Comparison of ENCODE assay signal across 23 cellular contexts in the genomic region with DNA sequence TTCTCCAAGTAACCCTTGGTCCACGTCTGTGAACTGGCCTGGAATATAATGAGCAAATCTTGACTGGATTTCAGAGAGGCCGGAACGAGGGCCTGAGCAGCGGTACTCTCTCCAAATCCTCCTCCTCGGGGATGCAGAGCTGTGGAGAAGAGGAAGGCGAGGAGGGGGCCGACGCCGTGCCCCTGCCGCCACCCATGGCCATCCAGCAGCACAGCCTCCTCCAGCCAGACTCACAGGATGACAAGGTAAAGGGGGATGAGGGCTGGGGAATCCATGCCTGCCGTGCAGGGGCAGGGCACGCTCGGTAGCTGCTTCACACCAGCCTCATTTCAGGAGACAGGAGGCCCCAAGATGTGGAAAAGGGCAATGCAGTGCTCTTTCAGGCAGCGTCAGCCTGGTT.
DNase-seq lines count a peak whose midpoint lies in the region; ATAC-seq and TF ChIP-seq lines count a peak whose summit lies in the region.
"Had no signal": no experiment of that assay in that cellular context is flagged by ENCODE, and none has a peak within 500 bp of the region (broad histone marks: within the 10 kb centered on the region; RNA-seq: fewer than 3 reads in every experiment).

No MANE protein-coding gene starts in this region.

- H3F3A ChIP-seq in GM23248 (ENCODE audit: insufficient read depth) (peaks cover 98% of the 10 kb centered on the region), PC-9 (ENCODE audit: insufficient read depth, low read depth) (peaks cover 18% of the 10 kb centered on the region; the same call in 1 of the 2 replicates)

- H4K20me1 ChIP-seq in GM23248 (ENCODE audit: insufficient read depth) (no peaks in the 10 kb centered on the region; the same call in 1 of the 2 replicates), PC-9 (ENCODE audit: insufficient read depth) (peaks cover 4% of the 10 kb centered on the region; the same call in 1 of the 2 replicates)

- H3K4me1 ChIP-seq in GM23248 (ENCODE audit: insufficient read depth), result peaks cover 35% of the 10 kb centered on the region
- no peaks in the 10 kb centered on the region for H3K4me1 ChIP-seq in PC-9 (replicated peaks; ENCODE audit: insufficient read depth)

- H3K9me2 ChIP-seq in GM23248 (ENCODE audit: insufficient read depth), result no peaks in the 10 kb centered on the region
- H3K9me2 ChIP-seq in PC-9 (ENCODE audit: insufficient read depth), result no peaks in the 10 kb centered on the region

- H3K36me3 ChIP-seq in GM23248 (ENCODE audit: low read depth) (peaks cover 82% of the 10 kb centered on the region), PC-9 (ENCODE audit: low read depth) (peaks cover 13% of the 10 kb centered on the region; the same call in 1 of the 2 replicates)

- TF ChIP-seq CTCF in RWPE1 (conservative IDR thresholded peaks at IDR 0.05; ENCODE audit: low read depth) (no peak), progenitor cell of endocrine pancreas (IDR thresholded peaks at IDR 0.05; ENCODE audit: unreplicated experiment) (no peak), PC-9 (conservative IDR thresholded peaks at IDR 0.05) (no peak)

- 0 out of 2 replicates have a peak overlapping the region, but pooled peaks have one; percentile 14 for H3K9ac ChIP-seq in GM23248
- H3K9ac ChIP-seq: BLaER1 had no signal

- in situ Hi-C loops in GM23248 (cut with MboI), result no loop called here

- H3K9me3 Mint-ChIP-seq in progenitor cell of endocrine pancreas (ENCODE audit: low read depth), result no peaks in the 10 kb centered on the region
- H3K9me3 Mint-ChIP-seq: CD4-positive, alpha-beta memory T cell; T-cell had no signal

- peaks cover 100% of the 10 kb centered on the region for H3K79me2 ChIP-seq in GM23248 (ENCODE audit: insufficient read depth)
- no peaks in the 10 kb centered on the region for H3K79me2 ChIP-seq in PC-9 (ENCODE audit: low read depth)

- H3K9me3 ChIP-seq in GM23248 (ENCODE audit: low read depth), result no peaks in the 10 kb centered on the region
- no peaks in the 10 kb centered on the region for H3K9me3 ChIP-seq in PC-9 (ENCODE audit: insufficient read depth, low read depth)
- H3K9me3 ChIP-seq: A549, BLaER1, Caco-2 had no signal

- no peak overlapping the region for H3K4me3 Mint-ChIP-seq in progenitor cell of endocrine pancreas (ENCODE audit: low read depth)
- H3K4me3 Mint-ChIP-seq: CD4-positive, alpha-beta memory T cell; T-cell had no signal

- no peaks in the 10 kb centered on the region for H3K27me3 ChIP-seq in GM23248 (replicated peaks; ENCODE audit: insufficient read depth)
- H3K27me3 ChIP-seq in PC-9 (ENCODE audit: insufficient read depth, low read depth), result no peaks in the 10 kb centered on the region
- H3K27me3 ChIP-seq: BLaER1 had no signal

- H3K36me3 Mint-ChIP-seq in progenitor cell of endocrine pancreas (ENCODE audit: insufficient read depth), result peaks cover 23% of the 10 kb centered on the region
- H3K36me3 Mint-ChIP-seq: CD4-positive, alpha-beta memory T cell; T-cell had no signal

- peak overlapping the region; percentile 81 for H3K27ac ChIP-seq in GM23248
- peak overlapping the region; percentile 62 for H3K27ac ChIP-seq in RWPE1
- peak overlapping the region; percentile 42 for H3K27ac ChIP-seq in epithelial cell of prostate
- H3K27ac ChIP-seq in PC-9, result no peak overlapping the region
- H3K27ac ChIP-seq: BLaER1 had no signal

- BruUV-seq in PC-9 (replicated peaks; lab: Mats Ljungman, UMichigan), result no TSS peak

- no peak overlapping the region for H3K4me2 ChIP-seq in GM23248 (ENCODE audit: unreplicated experiment)
- no peak overlapping the region for H3K4me2 ChIP-seq in PC-9
- H3K4me2 ChIP-seq: BLaER1 had no signal

- H3K4me1 Mint-ChIP-seq in progenitor cell of endocrine pancreas (ENCODE audit: low read depth), result peaks cover 29% of the 10 kb centered on the region

- DNase-seq in GM23248 (no peak), RWPE1 (ENCODE audit: low spot score) (no peak), epithelial cell of prostate (ENCODE audit: low read depth, low spot score) (no peak), progenitor cell of endocrine pancreas (ENCODE audit: low spot score, unreplicated experiment) (no peak), HuH-7 (ENCODE audit: low spot score) (no peak), AG08395 (ENCODE audit: low spot score) (no peak), PC-9 (no peak)
- DNase-seq: Caco-2; CD4-positive, alpha-beta memory T cell; DMS 273 treated with DMSO at 0.1 percent for 48 hours; DMS79 treated with DMSO at 0.1 percent for 48 hours; H7; KBM-7; NCI-H1092; NCI-H1436; NCI-H1930; NCI-H345; NCI-H524 treated with DMSO at 0.1 percent for 48 hours; SIG-M5; T-cell had no signal

- CTCF ChIA-PET in RWPE1 (lab: Yijun Ruan, JAX) (no interaction called here), PC-9 (lab: Charles Lee) (no interaction called here)

- H2AFZ ChIP-seq in GM23248, result no peak overlapping the region
- no peak overlapping the region for H2AFZ ChIP-seq in PC-9

- no peak for ATAC-seq in GM18858 (IDR thresholded peaks at IDR 0.05; ENCODE audit: unreplicated experiment)
- ATAC-seq: T-cell had no signal

- H3K27ac Mint-ChIP-seq in progenitor cell of endocrine pancreas, result peak overlapping the region; percentile 70
- H3K27ac Mint-ChIP-seq: T-cell had no signal

- H3K4me3 ChIP-seq in GM23248, result no peak overlapping the region
- no peak overlapping the region for H3K4me3 ChIP-seq in PC-9
- H3K4me3 ChIP-seq: A549, BLaER1 had no signal

- WGBS in GM23248 (ENCODE audit: low coverage in 1 of 2, low lambda C conversion rate in 2 of 2, missing lambda C conversion rate in 2 of 2), 2 experiments, result 80 to 85% methylated on average over 14 of the region's 14 CpGs

- POLR2A ChIA-PET in RWPE1 (lab: Yijun Ruan, JAX; ENCODE audit: low non-redundant PET), result no interaction called here
- POLR2A ChIA-PET in PC-9 (lab: Charles Lee; ENCODE audit: unreplicated experiment), result no interaction called here

- intact Hi-C loops in PC-9 (cut with micrococcal nuclease; ENCODE audit: unreplicated experiment), result no loop called here

- H3K27me3 Mint-ChIP-seq in progenitor cell of endocrine pancreas, result no peaks in the 10 kb centered on the region
- H3K27me3 Mint-ChIP-seq: CD4-positive, alpha-beta memory T cell; T-cell had no signal
